In the genomic region with DNA sequence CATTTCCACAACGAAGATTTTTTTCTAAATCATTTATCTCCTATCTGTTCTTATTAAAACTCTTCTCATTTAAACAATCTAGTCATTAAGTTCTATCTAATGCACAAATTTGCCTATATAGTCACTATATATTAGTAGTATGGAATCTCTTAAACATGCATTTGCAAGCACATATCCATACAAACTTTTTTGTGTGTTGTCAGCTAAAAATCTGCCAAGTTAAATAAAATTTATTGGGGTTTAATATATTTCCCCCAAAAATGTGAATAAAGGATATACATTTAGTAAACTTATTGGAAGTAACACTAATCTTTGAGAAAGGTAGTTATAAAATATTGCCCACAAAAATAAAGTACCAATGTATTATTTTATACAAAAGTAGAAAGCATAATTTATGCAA, we compare ENCODE assay signal across 8 cellular contexts.
"Had no signal": no experiment of that assay in that cellular context is flagged by ENCODE, and none has a peak within 500 bp of the region (broad histone marks: within the 10 kb centered on the region; RNA-seq: fewer than 3 reads in every experiment).

No MANE protein-coding gene starts in this region.

- H3K9me3 Mint-ChIP-seq: GM23338, H9, IgD-negative memory B cell had no signal

- H3K4me3 Mint-ChIP-seq: GM23338, H9, IgD-negative memory B cell had no signal

- ATAC-seq: GM23338 had no signal

- DNase-seq: H9, HCEC 1CT, KG1 had no signal

- H3K27ac ChIP-seq: HL-60 had no signal

- H3K27me3 Mint-ChIP-seq: IgD-negative memory B cell had no signal

- H3K27ac Mint-ChIP-seq: IgD-negative memory B cell had no signal

- FAIRE-seq: H1, H54 had no signal

- H3K4me3 ChIP-seq: GM23338 had no signal

- H3K4me1 Mint-ChIP-seq: GM23338, H9 had no signal

- H2AFZ ChIP-seq: GM23338 had no signal

- H3K4me2 ChIP-seq: GM23338 had no signal
